In genomic region chr19:33235269-33235995, GRCh38 we compare ENCODE assay signal across 8 cellular contexts. TPM values are rescaled to one million over a fixed set of nuclear protein-coding genes. Genes with fewer than 3 reads are reported as not detected.
DNase-seq lines count a peak whose midpoint lies in the region; ATAC-seq, FAIRE-seq and TF ChIP-seq lines count a peak whose summit lies in the region.

No MANE protein-coding gene starts in this region.

- TF ChIP-seq CTCF in A549 (IDR thresholded peaks at IDR 0.05), result peak; percentile 99
- peak; percentile 92 for TF ChIP-seq CTCF in GM13977 (IDR thresholded peaks at IDR 0.05; ENCODE audit: extremely low read depth, insufficient read depth, missing control alignments)
- peak; percentile 91 for TF ChIP-seq CTCF in WI38 (IDR thresholded peaks at IDR 0.05; ENCODE audit: low read depth, low read length)
- peak; percentile 86 for TF ChIP-seq CTCF in bronchial epithelial cell (IDR thresholded peaks at IDR 0.05; ENCODE audit: insufficient read depth, low read length, severe bottlenecking)

- no peaks in the 10 kb centered on the region for H3K36me3 ChIP-seq in bronchial epithelial cell (ENCODE audit: control insufficient read depth, insufficient read depth, low read length)

- H3K4me3 ChIP-seq in A549 (no peak overlapping the region), WI38 (ENCODE audit: low read depth, low read length) (no peak overlapping the region), bronchial epithelial cell (ENCODE audit: low read depth, low read length) (no peak overlapping the region)

- H3K27ac ChIP-seq in A549, result 0 out of 6 replicates have a peak overlapping the region, but pooled peaks of 1 of the 2 experiments have one; percentile 13

- POLR2A ChIA-PET in A549 (lab: Yijun Ruan, JAX), result interaction anchor here (0.5 to 1.0 kb wide), 4 partner anchors 67 to 161 kb away, joined by 3 to 8 read pairs (median 4); partner anchors contain the start of gene CEBPA

- TF ChIP-seq RAD21 in A549 (conservative IDR thresholded peaks at IDR 0.05 in 1 of 2, IDR thresholded peaks at IDR 0.05 in 1 of 2), result peak; percentile 94 to 95

- TF ChIP-seq EP300 in A549 (IDR thresholded peaks at IDR 0.05), result no peak

- no peaks in the 10 kb centered on the region; the same call in 2 of the 3 replicates for H3K4me1 ChIP-seq in A549

- H3K4me2 ChIP-seq in A549, result peak overlapping the region; percentile 30

- FAIRE-seq in A549 (lab: Jason Lieb, UNC) (peak; percentile 96), bronchial epithelial cell (lab: Jason Lieb, UNC) (no peak)

- in situ Hi-C loops in GM13977 (cut with MboI; ENCODE audit: low pct_unique_long_range_greater_than_20kb, low sequenced_read_pairs, unreplicated experiment), result loop anchor here (10.0 kb wide), 1 partner anchor 169 kb away; no protein-coding TSS in a partner anchor

- H3K9me3 ChIP-seq in A549, result no peaks in the 10 kb centered on the region

- H3K27me3 ChIP-seq in bronchial epithelial cell (ENCODE audit: control insufficient read depth, insufficient read depth, low read length), result peaks cover 4% of the 10 kb centered on the region

- TF ChIP-seq POLR2A in A549 (IDR thresholded peaks at IDR 0.05; ENCODE audit: low read length), result no peak

- CTCF ChIA-PET in A549 (lab: Yijun Ruan, JAX), result interaction anchor here (0.6 to 16.3 kb wide), 68 partner anchors 11 to 1484 kb away, joined by 3 to 1493 read pairs (median 4); partner anchors contain the start of genes CEBPA, CEBPG and SLC7A10

- DNase-seq in A549 (ENCODE audit: low read depth in 1 of 2, low spot score in 1 of 2) (peak; percentile 88 to 98), GM13977 (ENCODE audit: low spot score) (peak; percentile 94), NCI-H2029 (lab: John Stamatoyannopoulos, UW) (peak; percentile 61), bronchial epithelial cell (ENCODE audit: low read depth) (peak; percentile 55), kidney tubule cell (ENCODE audit: low spot score) (peak; percentile 69)
- peak; percentile 85 for DNase-seq in stimulated activated CD4-positive, alpha-beta T cell treated with anti-CD3 and anti-CD28 coated beads, Interleukin-4, amount 100 ng/mL, for 24 hours

- ATAC-seq in A549 (peak; percentile 66 to 90), HG02884 (IDR thresholded peaks at IDR 0.05; ENCODE audit: unreplicated experiment) (peak; percentile 93)

- 43% methylated on average over 30 of the region's 30 CpGs for WGBS in A549 (ENCODE audit: missing lambda C conversion rate)

TF ChIP-seq in A549, 52 proteins besides CTCF, POLR2A, EP300 and RAD21:
- no peak for TF ChIP-seq BCL3 (IDR thresholded peaks at IDR 0.05)
- no peak for TF ChIP-seq ESRRA (IDR thresholded peaks at IDR 0.05; ENCODE audit: borderline replicate concordance, low read length)
- TF ChIP-seq PHF8 (IDR thresholded peaks at IDR 0.05; ENCODE audit: borderline replicate concordance, low read depth), result no peak
- TF ChIP-seq MYC (IDR thresholded peaks at IDR 0.05; ENCODE audit: borderline replicate concordance, low read length), result no peak
- TF ChIP-seq HOXB5 (CRISPR knock-in tag; IDR thresholded peaks at IDR 0.05), result no peak
- no peak for TF ChIP-seq RARB (CRISPR knock-in tag; IDR thresholded peaks at IDR 0.05)
- TF ChIP-seq CHD2 (IDR thresholded peaks at IDR 0.05; ENCODE audit: low read length, partially characterized antibody), result no peak
- TF ChIP-seq MAZ (IDR thresholded peaks at IDR 0.05; ENCODE audit: borderline replicate concordance, low read depth, low read length), result 0 out of 2 replicates have a peak, but pooled peaks have one; percentile 14
- peak; percentile 98 for TF ChIP-seq SMC3 (IDR thresholded peaks at IDR 0.05)
- no peak for TF ChIP-seq POLR2AphosphoS2 (conservative IDR thresholded peaks at IDR 0.05; ENCODE audit: low read length)
- TF ChIP-seq HDAC2 (IDR thresholded peaks at IDR 0.05), result no peak
- no peak for TF ChIP-seq ZNF302 (CRISPR knock-in tag; IDR thresholded peaks at IDR 0.05)
- TF ChIP-seq, protein P1, sequence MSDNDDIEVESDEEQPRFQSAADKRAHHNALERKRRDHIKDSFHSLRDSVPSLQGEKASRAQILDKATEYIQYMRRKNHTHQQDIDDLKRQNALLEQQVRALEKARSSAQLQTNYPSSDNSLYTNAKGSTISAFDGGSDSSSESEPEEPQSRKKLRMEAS (IDR thresholded peaks at IDR 0.05), result 0 out of 2 replicates have a peak, but pooled peaks have one; percentile 42
- no peak for TF ChIP-seq FOXS1 (CRISPR knock-in tag; IDR thresholded peaks at IDR 0.05)
- no peak for TF ChIP-seq MAFK (IDR thresholded peaks at IDR 0.05; ENCODE audit: partially characterized antibody)
- no peak for TF ChIP-seq USF2 (IDR thresholded peaks at IDR 0.05)
- no peak for TF ChIP-seq ZC3H11A (IDR thresholded peaks at IDR 0.05)
- TF ChIP-seq, protein P2, sequence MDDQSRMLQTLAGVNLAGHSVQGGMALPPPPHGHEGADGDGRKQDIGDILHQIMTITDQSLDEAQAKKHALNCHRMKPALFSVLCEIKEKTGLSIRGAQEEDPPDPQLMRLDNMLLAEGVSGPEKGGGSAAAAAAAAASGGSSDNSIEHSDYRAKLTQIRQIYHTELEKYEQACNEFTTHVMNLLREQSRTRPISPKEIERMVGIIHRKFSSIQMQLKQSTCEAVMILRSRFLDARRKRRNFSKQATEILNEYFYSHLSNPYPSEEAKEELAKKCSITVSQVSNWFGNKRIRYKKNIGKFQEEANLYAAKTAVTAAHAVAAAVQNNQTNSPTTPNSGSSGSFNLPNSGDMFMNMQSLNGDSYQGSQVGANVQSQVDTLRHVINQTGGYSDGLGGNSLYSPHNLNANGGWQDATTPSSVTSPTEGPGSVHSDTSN (IDR thresholded peaks at IDR 0.05), result no peak
- TF ChIP-seq BHLHE40 (IDR thresholded peaks at IDR 0.05; ENCODE audit: low read depth, low read length), result no peak
- no peak for TF ChIP-seq NPAS2 (CRISPR knock-in tag; IDR thresholded peaks at IDR 0.05; ENCODE audit: borderline replicate concordance)
- TF ChIP-seq, protein P3, sequence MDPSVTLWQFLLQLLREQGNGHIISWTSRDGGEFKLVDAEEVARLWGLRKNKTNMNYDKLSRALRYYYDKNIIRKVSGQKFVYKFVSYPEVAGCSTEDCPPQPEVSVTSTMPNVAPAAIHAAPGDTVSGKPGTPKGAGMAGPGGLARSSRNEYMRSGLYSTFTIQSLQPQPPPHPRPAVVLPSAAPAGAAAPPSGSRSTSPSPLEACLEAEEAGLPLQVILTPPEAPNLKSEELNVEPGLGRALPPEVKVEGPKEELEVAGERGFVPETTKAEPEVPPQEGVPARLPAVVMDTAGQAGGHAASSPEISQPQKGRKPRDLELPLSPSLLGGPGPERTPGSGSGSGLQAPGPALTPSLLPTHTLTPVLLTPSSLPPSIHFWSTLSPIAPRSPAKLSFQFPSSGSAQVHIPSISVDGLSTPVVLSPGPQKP (IDR thresholded peaks at IDR 0.05; ENCODE audit: low read depth, low read length), result no peak

RNA-seq across cellular contexts. Expression of gene SLC7A10, which starts 9.8 kb away (rescaled TPM):
- polyA plus RNA-seq in A549 (2011; rRNA removed) (0.05 and 0.13 TPM in 2 replicates), A549 (2017; fragmentation: RNase III; extraction: RNeasy Plus Mini Kit Qiagen cat#74134 plus additional on column Dnase treatment) (0.13 to 0.26 TPM (median 0.20 TPM) in 3 replicates)
- polyA plus RNA-seq in A549 (2012; cell fraction: cytosol; rRNA removed), result 0.12 and 0.13 TPM in 2 replicates
- 0.50 and 0.77 TPM in 2 replicates for polyA plus RNA-seq in A549 (2012; cell fraction: nucleus; rRNA removed)
- polyA minus RNA-seq in A549 (2011; rRNA and poly(A)+ RNA removed), result 0.15 and 0.58 TPM in 2 replicates
- under 0.01 TPM in 1 of 2 replicates, not detected in the other for total RNA-seq in bronchial epithelial cell

RNA-seq across cellular contexts. Expression of gene LRP3, which starts 41.3 kb away (rescaled TPM):
- polyA plus RNA-seq in A549 (2011; rRNA removed) (10.9 and 16.1 TPM in 2 replicates), A549 (2017; fragmentation: RNase III; extraction: RNeasy Plus Mini Kit Qiagen cat#74134 plus additional on column Dnase treatment) (22.7 to 25.1 TPM (median 24.5 TPM) in 3 replicates)
- 26.6 and 50.9 TPM in 2 replicates for polyA plus RNA-seq in A549 (2012; cell fraction: cytosol; rRNA removed)
- polyA plus RNA-seq in A549 (2012; cell fraction: nucleus; rRNA removed), result 46.0 and 78.2 TPM in 2 replicates
- 6.1 and 12.6 TPM in 2 replicates for polyA minus RNA-seq in A549 (2011; rRNA and poly(A)+ RNA removed)
- total RNA-seq in bronchial epithelial cell, result 9.0 and 10.2 TPM in 2 replicates
